In genomic region chr6:22409487-22409886, GRCh38 we compare ENCODE assay signal across 23 cellular contexts.
"Had no signal": no experiment of that assay in that cellular context is flagged by ENCODE, and none has a peak within 500 bp of the region (broad histone marks: within the 10 kb centered on the region; RNA-seq: fewer than 3 reads in every experiment).

No MANE protein-coding gene starts in this region.

- ATAC-seq: left ventricle myocardium superior; lower lobe of right lung; natural killer cell; right lobe of liver; stimulated activated naive B cell treated with anti-CD40 and anti-IgM and Interleukin-4, amounts not matched to agents 10 μg/mL and 1 μg/mL and 100 μg/mL, for 72 hours; upper lobe of right lung had no signal

- H3K27ac Mint-ChIP-seq: dendritic cell treated with granulocyte-macrophage colony-stimulating factor and Interleukin-4, amounts not matched to agents 40 ng/mL and 50 ng/mL, for 4 days; immature natural killer cell; natural killer cell; progenitor cell of endocrine pancreas; stimulated activated naive B cell treated with anti-CD40 and anti-IgM and Interleukin-4, amounts not matched to agents 10 μg/mL and 1 μg/mL and 100 μg/mL, for 72 hours; stimulated activated naive CD8-positive, alpha-beta T cell treated with anti-CD3 and anti-CD28 coated beads, Interleukin-15, Interleukin-2, amounts not matched to agents 100 ng/mL and 50 ng/mL, for 24 hours had no signal

- H3K4me3 ChIP-seq: colonic mucosa, lower lobe of right lung, right lobe of liver, thoracic aorta, tibial nerve, upper lobe of right lung, uterus had no signal

- H3K4me3 Mint-ChIP-seq: dendritic cell treated with granulocyte-macrophage colony-stimulating factor and Interleukin-4, amounts not matched to agents 40 ng/mL and 50 ng/mL, for 4 days; immature natural killer cell; natural killer cell; neural crest cell; stimulated activated naive B cell treated with anti-CD40 and anti-IgM and Interleukin-4, amounts not matched to agents 10 μg/mL and 1 μg/mL and 100 μg/mL, for 72 hours; stimulated activated naive CD8-positive, alpha-beta T cell treated with anti-CD3 and anti-CD28 coated beads, Interleukin-15, Interleukin-2, amounts not matched to agents 100 ng/mL and 50 ng/mL, for 24 hours had no signal

- H3K36me3 Mint-ChIP-seq: immature natural killer cell; natural killer cell; stimulated activated naive B cell treated with anti-CD40 and anti-IgM and Interleukin-4, amounts not matched to agents 10 μg/mL and 1 μg/mL and 100 μg/mL, for 72 hours had no signal

- H3K9me3 Mint-ChIP-seq: dendritic cell treated with granulocyte-macrophage colony-stimulating factor and Interleukin-4, amounts not matched to agents 40 ng/mL and 50 ng/mL, for 4 days; stimulated activated naive B cell treated with anti-CD40 and anti-IgM and Interleukin-4, amounts not matched to agents 10 μg/mL and 1 μg/mL and 100 μg/mL, for 72 hours; stimulated activated naive CD8-positive, alpha-beta T cell treated with anti-CD3 and anti-CD28 coated beads, Interleukin-15, Interleukin-2, amounts not matched to agents 100 ng/mL and 50 ng/mL, for 24 hours had no signal

- FAIRE-seq: small intestine had no signal

- DNase-seq: colonic mucosa; effector memory CD4-positive, alpha-beta T cell; foreskin melanocyte; hypothalamus; immature natural killer cell; islet precursor cell; kidney glomerular epithelial cell; left ventricle myocardium superior; lower lobe of right lung; natural killer cell; right lobe of liver; small intestine; stimulated activated CD4-positive, alpha-beta T cell treated with anti-CD3 and anti-CD28 coated beads, Interleukin-15, amount 100 ng/mL, for 24 hours; stimulated activated CD4-positive, alpha-beta T cell treated with anti-CD3 and anti-CD28 coated beads, Interleukin-2, amount 100 ng/mL, for 48 hours; stimulated activated naive B cell treated with anti-CD40 and anti-IgM and Interleukin-4, amounts not matched to agents 10 μg/mL and 1 μg/mL and 100 μg/mL, for 72 hours; upper lobe of right lung; uterus had no signal

- H3K4me1 Mint-ChIP-seq: immature natural killer cell; natural killer cell; stimulated activated naive B cell treated with anti-CD40 and anti-IgM and Interleukin-4, amounts not matched to agents 10 μg/mL and 1 μg/mL and 100 μg/mL, for 72 hours had no signal

- H3K27me3 Mint-ChIP-seq: dendritic cell treated with granulocyte-macrophage colony-stimulating factor and Interleukin-4, amounts not matched to agents 40 ng/mL and 50 ng/mL, for 4 days; progenitor cell of endocrine pancreas; stimulated activated naive B cell treated with anti-CD40 and anti-IgM and Interleukin-4, amounts not matched to agents 10 μg/mL and 1 μg/mL and 100 μg/mL, for 72 hours; stimulated activated naive CD8-positive, alpha-beta T cell treated with anti-CD3 and anti-CD28 coated beads, Interleukin-15, Interleukin-2, amounts not matched to agents 100 ng/mL and 50 ng/mL, for 24 hours had no signal
